ENCODE assay signal across 14 cellular contexts in genomic region chr11:10692716-10693115, GRCh38. TPM values are rescaled to one million over a fixed set of nuclear protein-coding genes. Genes with fewer than 3 reads are reported as not detected.
DNase-seq lines count a peak whose midpoint lies in the region; ATAC-seq, FAIRE-seq and TF ChIP-seq lines count a peak whose summit lies in the region.
"Had no signal": no experiment of that assay in that cellular context is flagged by ENCODE, and none has a peak within 500 bp of the region (broad histone marks: within the 10 kb centered on the region; RNA-seq: fewer than 3 reads in every experiment).

No MANE protein-coding gene starts in this region.

- H3K27ac ChIP-seq in right lobe of liver (peak overlapping the region in 1 of 3 donors; percentile 14), HepG2 (ENCODE audit: extremely low read length, insufficient read depth, low read length) (no peak overlapping the region), rectal smooth muscle tissue (ENCODE audit: low read depth, low read length) (peak overlapping the region; percentile 94)
- H3K27ac ChIP-seq: epithelial cell of prostate had no signal

- TF ChIP-seq POLR2A in right lobe of liver (IDR thresholded peaks at IDR 0.05) (no peak), HepG2 (IDR thresholded peaks at IDR 0.05; ENCODE audit: insufficient read depth in 1 of 2, low read depth in 2 of 2, low read length in 2 of 2) (no peak)

- in situ Hi-C loops in HepG2 (cut with HindIII; ENCODE audit: extremely low pct_ligation_motif_present, low pct_unique_long_range_greater_than_20kb): no loop called here

- intact Hi-C loops in right lobe of liver (cut with DNase I): no loop called here
- intact Hi-C loops in HepG2 (cut with micrococcal nuclease; ENCODE audit: unreplicated experiment): no loop called here
- intact Hi-C loops in left ventricle myocardium superior (cut with micrococcal nuclease): no loop called here

- DNase-seq in right lobe of liver (no peak), HepG2 (ENCODE audit: low spot score) (no peak), left ventricle myocardium superior (no peak), HuH-7.5 (ENCODE audit: low spot score) (no peak), epidermal melanocyte (ENCODE audit: insufficient read length, low spot score) (no peak)
- DNase-seq: activated CD8-positive, alpha-beta memory T cell treated with anti-CD3 and anti-CD28 coated beads for 24 hours; activated naive CD8-positive, alpha-beta T cell treated with anti-CD3 and anti-CD28 coated beads, Interleukin-2, amount 10 ng/mL, durations not matched to agents 7 days and 5 days; DND-41; NCI-H2029 treated with DMSO at 0.1 percent for 48 hours had no signal

- ATAC-seq in right lobe of liver (no peak), HepG2 (no peak), left ventricle myocardium superior (peak; percentile 13), HG03342 (IDR thresholded peaks at IDR 0.05; ENCODE audit: unreplicated experiment) (no peak), HG02798 (IDR thresholded peaks at IDR 0.05; ENCODE audit: poor library complexity, unreplicated experiment) (no peak)

- H3K4me2 ChIP-seq in HepG2 (ENCODE audit: low read depth, low read length): no peak overlapping the region

- 41% methylated on average over 3 of the region's 6 CpGs for WGBS in right lobe of liver (ENCODE audit: insufficient coverage, low coverage, low lambda C conversion rate, missing lambda C conversion rate)
- 17% methylated on average over 6 of the region's 6 CpGs for WGBS in HepG2 (ENCODE audit: low lambda C conversion rate)

- TF ChIP-seq CTCF in right lobe of liver (IDR thresholded peaks at IDR 0.05) (no peak), HepG2 (CRISPR knock-in tag; IDR thresholded peaks at IDR 0.05) (no peak)

- no peaks in the 10 kb centered on the region for H4K20me1 ChIP-seq in HepG2 (ENCODE audit: insufficient read depth, low read length)

- TF ChIP-seq EP300 in HepG2 (IDR thresholded peaks at IDR 0.05; ENCODE audit: low read depth in 2 of 2, low read length in 2 of 2) (no peak), HepG2 (CRISPR knock-in tag; IDR thresholded peaks at IDR 0.05; ENCODE audit: borderline replicate concordance) (no peak)

- CTCF ChIA-PET in HepG2 (lab: Yijun Ruan, JAX; ENCODE audit: low intra/inter-chr PET ratio, low total read pairs): no interaction called here

- no peak for TF ChIP-seq RAD21 in HepG2 (CRISPR knock-in tag; IDR thresholded peaks at IDR 0.05)

- H3K4me1 ChIP-seq in right lobe of liver (no peaks in the 10 kb centered on the region), HepG2 (ENCODE audit: insufficient read depth, low read length) (no peaks in the 10 kb centered on the region), rectal smooth muscle tissue (ENCODE audit: control insufficient read depth, insufficient read depth, low read length) (peaks cover 30% of the 10 kb centered on the region)

- no peak overlapping the region for H3K9ac ChIP-seq in HepG2 (ENCODE audit: insufficient read depth, low read depth, low read length)
- peak overlapping the region; percentile 91 for H3K9ac ChIP-seq in rectal smooth muscle tissue (ENCODE audit: low read length)

- H3K4me3 ChIP-seq in right lobe of liver (peak overlapping the region in 2 of 3 donors; percentile 10 to 18), HepG2 (replicated peaks in 1 of 3; ENCODE audit: insufficient read depth in 1 of 3, low read depth in 2 of 3, low read length in 3 of 3) (no peak overlapping the region), rectal smooth muscle tissue (ENCODE audit: low read length) (peak overlapping the region; percentile 89)

- no peak for FAIRE-seq in HepG2 (lab: Jason Lieb, UNC)
- FAIRE-seq: keratinocyte had no signal

- no peaks in the 10 kb centered on the region for H3K79me2 ChIP-seq in HepG2 (ENCODE audit: insufficient read depth, low read length)

- BruUV-seq in HepG2 (replicated peaks; lab: Mats Ljungman, UMichigan): no TSS peak

- POLR2A ChIA-PET in HepG2 (lab: Yijun Ruan, JAX): no interaction called here

- H3K9me3 ChIP-seq in right lobe of liver (no peaks in the 10 kb centered on the region), HepG2 (ENCODE audit: low read length) (no peaks in the 10 kb centered on the region)

- H3K36me3 ChIP-seq in right lobe of liver (no peaks in the 10 kb centered on the region), HepG2 (replicated peaks in 1 of 2; ENCODE audit: control insufficient read depth in 1 of 2, insufficient read depth in 2 of 2, low read length in 2 of 2) (no peaks in the 10 kb centered on the region), rectal smooth muscle tissue (ENCODE audit: control insufficient read depth, insufficient read depth, low read length) (no peaks in the 10 kb centered on the region)

- H3K27me3 ChIP-seq in right lobe of liver: no peaks in the 10 kb centered on the region
- peaks cover 5 to 28% of the 10 kb centered on the region in 2 experiments; a peak in 4 of 5 replicates for H3K27me3 ChIP-seq in HepG2 (ENCODE audit: control insufficient read depth in 1 of 2, insufficient read depth in 2 of 2, low read length in 2 of 2)
- H3K27me3 ChIP-seq in rectal smooth muscle tissue (ENCODE audit: control insufficient read depth, insufficient read depth, low read length): no peaks in the 10 kb centered on the region

- H2AFZ ChIP-seq in HepG2 (ENCODE audit: low read length): no peak overlapping the region

TF ChIP-seq in HepG2, 621 proteins besides CTCF, POLR2A, EP300 and RAD21 (continues in another document):
- TF ChIP-seq ZBTB25 (CRISPR knock-in tag; IDR thresholded peaks at IDR 0.05): no peak
- no peak for TF ChIP-seq AGO2 (optimal IDR thresholded peaks at IDR 0.05; ENCODE audit: low read depth, low read length)
- TF ChIP-seq ZBTB8A (CRISPR knock-in tag; IDR thresholded peaks at IDR 0.05; ENCODE audit: borderline replicate concordance, low read depth): no peak

RNA-seq across cellular contexts. Expression of gene IRAG1, which starts 0.8 kb away (rescaled TPM):
- total RNA-seq in right lobe of liver (1 to 10 TPM; 1.2 to 2.3 (median 1.4) TPM), HepG2 (2016; rRNA removed; fragmentation: Illumina TruSeq; extraction: Trizol) (0.13 TPM in 2 replicates), left ventricle myocardium superior (5.2 TPM)
- total RNA-seq in HepG2 (2016; cell fraction: cytosol; rRNA removed; fragmentation: Illumina TruSeq; extraction: Trizol; ENCODE audit: low read depth): 0.18 TPM in 1 of 2 replicates, not detected in the other
- 0.13 and 0.16 TPM in 2 replicates for total RNA-seq in HepG2 (2016; cell fraction: insoluble cytoplasmic fraction; rRNA removed; fragmentation: Illumina TruSeq; extraction: Trizol)
- 0.07 and 0.31 TPM in 2 replicates for total RNA-seq in HepG2 (2016; cell fraction: membrane; rRNA removed; fragmentation: Illumina TruSeq; extraction: Trizol)
- 0.09 TPM in 1 of 2 replicates, not detected in the other for total RNA-seq in HepG2 (2016; cell fraction: nucleus; rRNA removed; fragmentation: Illumina TruSeq; extraction: Trizol)
- 0.20 and 0.29 TPM in 2 replicates for polyA plus RNA-seq in HepG2 (2011; rRNA removed)
- polyA plus RNA-seq in HepG2 (2011; cell fraction: cytosol; rRNA removed): 0.13 and 0.19 TPM in 2 replicates
- polyA plus RNA-seq in HepG2 (2011; cell fraction: nucleus; rRNA removed): 0.19 and 0.29 TPM in 2 replicates
- polyA plus RNA-seq in HepG2 (2012): 0.05 and 0.15 TPM in 2 replicates
- 0.01 TPM in 1 of 2 replicates, not detected in the other for polyA plus RNA-seq in HepG2 (2016; cell fraction: cytosol; fragmentation: Illumina TruSeq; extraction: Trizol; ENCODE audit: low read depth)
- polyA plus RNA-seq in HepG2 (2016; cell fraction: insoluble cytoplasmic fraction; fragmentation: Illumina TruSeq; extraction: Trizol; ENCODE audit: low read depth): 0.10 and 0.15 TPM in 2 replicates
- 0.05 TPM in 1 of 2 replicates, not detected in the other for polyA plus RNA-seq in HepG2 (2016; cell fraction: membrane; fragmentation: Illumina TruSeq; extraction: Trizol; ENCODE audit: low read depth)
- polyA plus RNA-seq in HepG2 (2016; cell fraction: nucleus; fragmentation: Illumina TruSeq; extraction: Trizol; ENCODE audit: insufficient read depth, low read depth): 0.17 and 0.19 TPM in 2 replicates
- polyA minus RNA-seq in HepG2 (2011; rRNA and poly(A)+ RNA removed; ENCODE audit: low replicate concordance): 0.36 TPM in 1 of 2 replicates, not detected in the other
- polyA minus RNA-seq in HepG2 (2011; cell fraction: cytosol; rRNA and poly(A)+ RNA removed): 0.09 and 0.20 TPM in 2 replicates
- polyA minus RNA-seq in HepG2 (2011; cell fraction: nucleus; rRNA and poly(A)+ RNA removed): 0.25 and 0.26 TPM in 2 replicates
- total RNA-seq: activated naive CD8-positive, alpha-beta T cell treated with anti-CD3 and anti-CD28 coated beads, Interleukin-2, amount 10 ng/mL, durations not matched to agents 7 days and 5 days had no signal

RNA-seq across cellular contexts. Expression of gene CTR9, which starts 58.3 kb away (rescaled TPM):
- 10 to 100 TPM; 15.9 to 38.9 (median 20.0) TPM for total RNA-seq in right lobe of liver
- total RNA-seq in HepG2 (2016; rRNA removed; fragmentation: Illumina TruSeq; extraction: Trizol): 22.1 and 35.9 TPM in 2 replicates
- 2.4 and 2.7 TPM in 2 replicates for total RNA-seq in HepG2 (2016; cell fraction: cytosol; rRNA removed; fragmentation: Illumina TruSeq; extraction: Trizol; ENCODE audit: low read depth)
- total RNA-seq in HepG2 (2016; cell fraction: insoluble cytoplasmic fraction; rRNA removed; fragmentation: Illumina TruSeq; extraction: Trizol): 20.3 and 33.1 TPM in 2 replicates
- 7.5 and 8.7 TPM in 2 replicates for total RNA-seq in HepG2 (2016; cell fraction: membrane; rRNA removed; fragmentation: Illumina TruSeq; extraction: Trizol)
- total RNA-seq in HepG2 (2016; cell fraction: nucleus; rRNA removed; fragmentation: Illumina TruSeq; extraction: Trizol): 14.9 and 16.5 TPM in 2 replicates
- polyA plus RNA-seq in HepG2 (2011; rRNA removed): 6.1 and 6.6 TPM in 2 replicates
- 3.1 and 4.9 TPM in 2 replicates for polyA plus RNA-seq in HepG2 (2011; cell fraction: cytosol; rRNA removed)
- 2.9 and 4.3 TPM in 2 replicates for polyA plus RNA-seq in HepG2 (2011; cell fraction: nucleus; rRNA removed)
- 9.8 and 14.0 TPM in 2 replicates for polyA plus RNA-seq in HepG2 (2012)
- polyA plus RNA-seq in HepG2 (2016; cell fraction: cytosol; fragmentation: Illumina TruSeq; extraction: Trizol; ENCODE audit: low read depth): 0.71 and 0.75 TPM in 2 replicates
- polyA plus RNA-seq in HepG2 (2016; cell fraction: insoluble cytoplasmic fraction; fragmentation: Illumina TruSeq; extraction: Trizol; ENCODE audit: low read depth): 31.0 and 31.2 TPM in 2 replicates
- 1.8 and 2.6 TPM in 2 replicates for polyA plus RNA-seq in HepG2 (2016; cell fraction: membrane; fragmentation: Illumina TruSeq; extraction: Trizol; ENCODE audit: low read depth)
- 15.6 and 16.5 TPM in 2 replicates for polyA plus RNA-seq in HepG2 (2016; cell fraction: nucleus; fragmentation: Illumina TruSeq; extraction: Trizol; ENCODE audit: insufficient read depth, low read depth)
- polyA minus RNA-seq in HepG2 (2011; rRNA and poly(A)+ RNA removed; ENCODE audit: low replicate concordance): 3.0 and 9.8 TPM in 2 replicates
- 8.4 and 12.7 TPM in 2 replicates for polyA minus RNA-seq in HepG2 (2011; cell fraction: cytosol; rRNA and poly(A)+ RNA removed)
- 14.3 and 19.4 TPM in 2 replicates for polyA minus RNA-seq in HepG2 (2011; cell fraction: nucleus; rRNA and poly(A)+ RNA removed)
- total RNA-seq in left ventricle myocardium superior: 25.6 TPM

Comparison
In these comparisons a context has a peak if more than half of its experiments do, and no peak if none do; other contexts are left out.
1. H3K4me3 ChIP-seq: peak in right lobe of liver (2 of 3) and rectal smooth muscle tissue (single experiment); none in HepG2 (0 of 3).